In the genomic region with DNA sequence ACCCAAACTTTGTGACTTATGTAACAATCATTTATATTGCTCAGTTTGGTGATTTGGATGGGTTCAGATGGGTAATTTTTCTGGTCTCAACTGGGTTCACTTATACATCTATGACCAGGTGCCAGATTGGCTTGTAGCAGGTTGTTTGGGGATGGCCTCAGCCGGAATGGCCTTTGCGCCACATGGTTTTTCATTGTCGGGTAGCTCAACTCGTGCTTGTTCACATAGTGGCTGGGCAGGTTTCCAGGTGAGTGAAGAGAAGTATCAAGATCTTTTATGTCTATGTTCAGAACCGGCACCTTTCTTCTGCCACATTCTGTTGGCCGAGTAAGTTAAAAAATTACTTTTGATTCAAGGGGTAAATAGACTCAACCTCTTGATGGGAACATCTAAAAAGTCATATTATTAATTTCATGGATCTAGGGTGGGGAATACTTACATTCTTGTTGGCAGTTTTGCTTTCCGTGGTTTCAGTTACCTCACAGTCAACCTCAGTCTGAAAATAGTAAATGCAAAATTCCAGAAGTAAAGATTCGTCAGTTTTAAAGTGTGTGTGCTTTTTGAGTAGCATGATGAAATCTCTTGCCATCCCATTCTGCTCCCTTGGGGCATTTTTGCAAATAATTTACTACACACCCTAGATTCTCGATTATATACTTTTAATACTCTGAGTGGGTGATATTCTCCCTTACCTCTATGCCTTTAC, we compare ENCODE assay signal across 15 cellular contexts.
"Had no signal": no experiment of that assay in that cellular context is flagged by ENCODE, and none has a peak within 500 bp of the region (broad histone marks: within the 10 kb centered on the region; RNA-seq: fewer than 3 reads in every experiment).

No MANE protein-coding gene starts in this region.

- H3K4me3 ChIP-seq: cardiac muscle cell, neural progenitor cell, pancreas, sigmoid colon had no signal

- H3K4me1 Mint-ChIP-seq: immature natural killer cell; stimulated activated effector memory CD8-positive, alpha-beta T cell treated with anti-CD3 and anti-CD28 coated beads, Interleukin-12 subunit alpha, Interleukin-12 subunit beta, amount 100 ng/mL, for 72 hours had no signal

- H3K9me3 Mint-ChIP-seq: immature natural killer cell; neural progenitor cell; stimulated activated effector memory CD8-positive, alpha-beta T cell treated with anti-CD3 and anti-CD28 coated beads, Interleukin-12 subunit alpha, Interleukin-12 subunit beta, amount 100 ng/mL, for 72 hours had no signal

- H3K36me3 Mint-ChIP-seq: immature natural killer cell; naive B cell; neural progenitor cell; stimulated activated effector memory CD8-positive, alpha-beta T cell treated with anti-CD3 and anti-CD28 coated beads, Interleukin-12 subunit alpha, Interleukin-12 subunit beta, amount 100 ng/mL, for 72 hours had no signal

- ATAC-seq: pancreas; stimulated activated effector memory CD8-positive, alpha-beta T cell treated with anti-CD3 and anti-CD28 coated beads, Interleukin-12 subunit alpha, Interleukin-12 subunit beta, amount 100 ng/mL, for 72 hours had no signal

- DNase-seq: activated CD4-positive, alpha-beta T cell treated with anti-CD3 and anti-CD28 coated beads for 1 hour; activated CD4-positive, alpha-beta T cell treated with anti-CD3 and anti-CD28 coated beads, Interleukin-2, amount 50 U/mL, for 4 hours; activated naive CD4-positive, alpha-beta T cell treated with Interleukin-2 at 50 U/mL for 16 hours; activated T-cell treated with anti-CD3 and anti-CD28 coated beads for 4 hours; anterior cingulate cortex; glutamatergic neuron; immature natural killer cell; midbrain; naive B cell; pancreas; sigmoid colon; stimulated activated CD4-positive, alpha-beta T cell treated with anti-CD3 and anti-CD28 coated beads, Interleukin-12 subunit alpha, Interleukin-12 subunit beta, amount 100 ng/mL, for 4 hours had no signal

- H3K4me3 Mint-ChIP-seq: immature natural killer cell; naive B cell; neural progenitor cell; stimulated activated effector memory CD8-positive, alpha-beta T cell treated with anti-CD3 and anti-CD28 coated beads, Interleukin-12 subunit alpha, Interleukin-12 subunit beta, amount 100 ng/mL, for 72 hours had no signal

- H3K27ac Mint-ChIP-seq: immature natural killer cell; naive B cell; neural progenitor cell; stimulated activated effector memory CD8-positive, alpha-beta T cell treated with anti-CD3 and anti-CD28 coated beads, Interleukin-12 subunit alpha, Interleukin-12 subunit beta, amount 100 ng/mL, for 72 hours had no signal
